18 cellular contexts compared by ENCODE assay signal in the genomic region with DNA sequence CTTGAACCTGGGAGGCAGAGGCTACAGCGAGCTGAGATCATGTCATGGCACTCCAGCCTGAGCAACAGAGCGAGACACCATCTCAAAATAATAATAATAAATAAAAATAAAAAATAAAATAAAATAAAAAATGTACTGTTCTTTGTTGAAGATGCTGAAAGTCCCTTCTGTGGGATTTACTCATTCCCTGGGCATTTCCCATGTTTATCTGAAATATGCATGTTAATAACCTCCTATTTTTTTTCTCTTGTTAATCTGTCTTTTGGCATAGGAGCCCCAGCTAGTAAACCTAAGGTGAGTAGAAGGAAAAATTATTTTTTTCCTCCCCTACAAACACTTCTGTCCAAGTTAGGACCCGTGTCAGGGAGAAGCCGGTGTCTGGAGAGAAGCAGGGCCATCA. TPM values are rescaled to one million over a fixed set of nuclear protein-coding genes. Genes with fewer than 3 reads are reported as not detected.
DNase-seq lines count a peak whose midpoint lies in the region; ATAC-seq and TF ChIP-seq lines count a peak whose summit lies in the region.
"Had no signal": no experiment of that assay in that cellular context is flagged by ENCODE, and none has a peak within 500 bp of the region (broad histone marks: within the 10 kb centered on the region; RNA-seq: fewer than 3 reads in every experiment).

No MANE protein-coding gene starts in this region.

- H3K4me3 ChIP-seq in AG10803 (ENCODE audit: low read length) (no peak overlapping the region), neuronal stem cell (ENCODE audit: low read length in 2 of 2) (no peak overlapping the region)
- H3K4me3 ChIP-seq: BLaER1, GM12878 had no signal

- H3K9me3 ChIP-seq in neuronal stem cell (replicated peaks in 1 of 2; ENCODE audit: control insufficient read depth in 2 of 2, insufficient read depth in 1 of 2, low read depth in 1 of 2, low read length in 2 of 2): no peaks in the 10 kb centered on the region
- H3K9me3 ChIP-seq: BLaER1 had no signal

- DNase-seq in AG10803 (ENCODE audit: low read depth) (peak; percentile 40), EH (ENCODE audit: low read depth) (peak; percentile 44), WTC11 (ENCODE audit: low spot score) (no peak), fibroblast of peridontal ligament (ENCODE audit: extremely low read depth) (peak; percentile 20), kidney glomerular epithelial cell (lab: John Stamatoyannopoulos, UW) (no peak), retina (no peak), amygdala (lab: John Stamatoyannopoulos, UW) (no peak), neuronal stem cell (ENCODE audit: low spot score) (no peak)
- DNase-seq: H9, Karpas-422, MM.1S, NCI-H187, NCI-H2171, NCI-H510A, NCI-H82, SHP77 treated with DMSO at 0.1 percent for 48 hours had no signal

- no peaks in the 10 kb centered on the region for H3K79me1 ChIP-seq in neuronal stem cell (ENCODE audit: low read depth, low read length)

- H3K4me1 Mint-ChIP-seq in WTC11: peaks cover 25% of the 10 kb centered on the region

- peaks cover 6% of the 10 kb centered on the region; the same call in 1 of the 2 replicates for H3K9me3 Mint-ChIP-seq in WTC11

- H3K14ac ChIP-seq in neuronal stem cell (ENCODE audit: low read length): no peak overlapping the region

- H2BK12ac ChIP-seq in neuronal stem cell (ENCODE audit: low read length): no peak overlapping the region

- H3K4me3 Mint-ChIP-seq in WTC11: no peak overlapping the region
- H3K4me3 Mint-ChIP-seq: H9 had no signal

- H3K18ac ChIP-seq in neuronal stem cell (ENCODE audit: low read length): no peak overlapping the region

- H3K27me3 Mint-ChIP-seq in WTC11 (ENCODE audit: low read depth): peaks cover 30% of the 10 kb centered on the region

- H3K23ac ChIP-seq in neuronal stem cell (ENCODE audit: low read depth, low read length, poor library complexity): no peak overlapping the region

- peaks cover 4 to 12% of the 10 kb centered on the region in 2 donors for H3K4me1 ChIP-seq in neuronal stem cell (ENCODE audit: control insufficient read depth in 2 of 2, insufficient read depth in 1 of 2, low read depth in 1 of 2, low read length in 2 of 2)

- no CpG with 5 or more reads among the region's 4 CpGs for WGBS in neuronal stem cell (ENCODE audit: extremely low coverage in 2 of 2, insufficient read length in 2 of 2, insufficient replicate concordance in 1 of 2), 2 donors

- no peak overlapping the region for H2BK15ac ChIP-seq in neuronal stem cell (ENCODE audit: low read length)

- TF ChIP-seq CTCF in AG10803 (conservative IDR thresholded peaks at IDR 0.05; ENCODE audit: low read length) (no peak), WTC11 (IDR thresholded peaks at IDR 0.05) (no peak)

- no peak overlapping the region for H4K91ac ChIP-seq in neuronal stem cell (ENCODE audit: low read depth, low read length, poor library complexity)

- CTCF ChIA-PET in WTC11 (lab: Charles Lee): interaction anchor here (0.8 to 2.7 kb wide), 4 partner anchors 11 to 110 kb away, joined by 3 to 7 read pairs (median 4); no protein-coding TSS in a partner anchor

- H3K36me3 Mint-ChIP-seq in WTC11: no peaks in the 10 kb centered on the region; the same call in 1 of the 2 replicates

- peaks cover 0 to 20% (median 0%) of the 10 kb centered on the region in 3 experiments for H3K27me3 ChIP-seq in neuronal stem cell (ENCODE audit: control insufficient read depth in 3 of 3, insufficient read depth in 3 of 3, low read depth in 1 of 3, low read length in 3 of 3)
- H3K27me3 ChIP-seq: BLaER1 had no signal

- no peak overlapping the region for H2AK5ac ChIP-seq in neuronal stem cell (ENCODE audit: low read depth, low read length)

- H3K4ac ChIP-seq in neuronal stem cell (ENCODE audit: low read length): no peak overlapping the region

- no peak overlapping the region for H2AFZ ChIP-seq in neuronal stem cell (ENCODE audit: low read length)

- no peak overlapping the region for H4K8ac ChIP-seq in neuronal stem cell (ENCODE audit: low read depth, low read length)

- no peak overlapping the region for H3K9ac ChIP-seq in neuronal stem cell (ENCODE audit: low read depth, low read length, poor library complexity)
- H3K9ac ChIP-seq: BLaER1 had no signal

- H3K27ac ChIP-seq in neuronal stem cell (replicated peaks; ENCODE audit: low read length): no peak overlapping the region
- H3K27ac ChIP-seq: BLaER1 had no signal

- no peak overlapping the region for H3K4me2 ChIP-seq in neuronal stem cell (ENCODE audit: insufficient read depth, low read length, poor library complexity, severe bottlenecking)
- H3K4me2 ChIP-seq: BLaER1 had no signal

- no peak overlapping the region for H3K27ac Mint-ChIP-seq in WTC11
- H3K27ac Mint-ChIP-seq: H9 had no signal

- no peak overlapping the region for H2BK120ac ChIP-seq in neuronal stem cell (ENCODE audit: low read depth, low read length)

- no peak for ATAC-seq in WTC11

- no peaks in the 10 kb centered on the region for H3K36me3 ChIP-seq in neuronal stem cell (replicated peaks in 1 of 2; ENCODE audit: control insufficient read depth in 2 of 2, insufficient read depth in 2 of 2, low read length in 2 of 2)
- H3K36me3 ChIP-seq: BLaER1 had no signal

- H2BK5ac ChIP-seq in neuronal stem cell (ENCODE audit: low read length): no peak overlapping the region

- POLR2A ChIA-PET in WTC11 (lab: Charles Lee): no interaction called here

TF ChIP-seq in WTC11, 78 proteins besides CTCF, POLR2A, EP300 and RAD21:
- TF ChIP-seq HMGA2 (CRISPR knock-in tag; IDR thresholded peaks at IDR 0.05) (peak; percentile 51; the same call in 1 of the 2 replicates), CREB1 (CRISPR knock-in tag; IDR thresholded peaks at IDR 0.05) (no peak)
TF ChIP-seq in WTC11: peak in this region for 1.

RNA-seq across cellular contexts. Expression of gene TMEM92, which starts 34.4 kb away (rescaled TPM):
- 9.8 to 10.4 TPM (median 10.3 TPM) in 3 replicates for total RNA-seq in WTC11 (2021)
- polyA plus RNA-seq in neuronal stem cell (2013, experiment 1 of 2): 5.0 TPM
- polyA plus RNA-seq in neuronal stem cell (2013, experiment 2 of 2): 5.5 TPM

RNA-seq across cellular contexts. Expression of gene XYLT2, which starts 37.3 kb away (rescaled TPM):
- total RNA-seq in WTC11 (2021): 35.7 to 39.7 TPM (median 37.9 TPM) in 3 replicates
- polyA plus RNA-seq in neuronal stem cell (2013, experiment 1 of 2): 11.5 TPM
- 12.2 TPM for polyA plus RNA-seq in neuronal stem cell (2013, experiment 2 of 2)

Comparison
In these comparisons a context has a peak if more than half of its experiments do, and no peak if none do; other contexts are left out.
1. DNase-seq: peak in AG10803 (single experiment), EH (single experiment) and fibroblast of peridontal ligament (single experiment); none in WTC11 (single experiment), kidney glomerular epithelial cell (single experiment), retina (single experiment), amygdala (0 of 56) and neuronal stem cell (single experiment).